In genomic region chr2:18620867-18621266, GRCh38 we compare ENCODE assay signal across 12 cellular contexts. TPM values are rescaled to one million over a fixed set of nuclear protein-coding genes. Genes with fewer than 3 reads are reported as not detected.
A peak's percentile ranks its signal among the peaks of the same experiment; 100 is the strongest.
DNase-seq lines count a peak whose midpoint lies in the region; ATAC-seq and TF ChIP-seq lines count a peak whose summit lies in the region.
"Had no signal": no experiment of that assay in that cellular context is flagged by ENCODE, and none has a peak within 500 bp of the region (broad histone marks: within the 10 kb centered on the region; RNA-seq: fewer than 3 reads in every experiment).

No MANE protein-coding gene starts in this region.

- H3K36me3 ChIP-seq in ACC112 (ENCODE audit: insufficient read depth, low read length) (0 out of 2 replicates have a peak, but pooled peaks cover 5% of the 10 kb centered on the region), adipocyte (ENCODE audit: control insufficient read depth, insufficient read depth, low read length, severe bottlenecking) (no peaks in the 10 kb centered on the region), thoracic aorta (no peaks in the 10 kb centered on the region), PC-9 (ENCODE audit: low read depth) (no peaks in the 10 kb centered on the region)

- no peaks in the 10 kb centered on the region; the same call in 1 of the 2 replicates for H3F3A ChIP-seq in PC-9 (ENCODE audit: insufficient read depth, low read depth)

- peak overlapping the region; percentile 64 for H2AFZ ChIP-seq in ACC112 (ENCODE audit: low read length, unreplicated experiment)
- no peak overlapping the region for H2AFZ ChIP-seq in PC-9

- H3K9me2 ChIP-seq in PC-9 (ENCODE audit: insufficient read depth): no peaks in the 10 kb centered on the region

- CTCF ChIA-PET in PC-9 (lab: Charles Lee): no interaction called here

- H3K9me3 ChIP-seq in adipocyte (ENCODE audit: control insufficient read depth, low read length): peaks cover 6% of the 10 kb centered on the region
- no peaks in the 10 kb centered on the region for H3K9me3 ChIP-seq in thoracic aorta
- no peaks in the 10 kb centered on the region for H3K9me3 ChIP-seq in PC-9 (ENCODE audit: insufficient read depth, low read depth)
- H3K9me3 ChIP-seq: Caco-2 had no signal

- POLR2A ChIA-PET in PC-9 (lab: Charles Lee; ENCODE audit: unreplicated experiment): no interaction called here

- no peak overlapping the region for H3K4me3 ChIP-seq in ACC112 (ENCODE audit: low read depth, low read length)
- no peak overlapping the region for H3K4me3 ChIP-seq in adipocyte (ENCODE audit: low read length)
- H3K4me3 ChIP-seq in thoracic aorta: no peak overlapping the region
- no peak overlapping the region for H3K4me3 ChIP-seq in PC-9

- intact Hi-C loops in PC-9 (cut with micrococcal nuclease; ENCODE audit: unreplicated experiment): no loop called here
- intact Hi-C loops in head of caudate nucleus (cut with DNase I): no loop called here

- H4K20me1 ChIP-seq in PC-9 (ENCODE audit: insufficient read depth): no peaks in the 10 kb centered on the region

- ATAC-seq in left lobe of liver (peak; percentile 51), thoracic aorta (ENCODE audit: insufficient number of reproducible peaks, low FRiP score, low read depth) (no peak)

- no peak overlapping the region for H3K4me2 ChIP-seq in PC-9

- DNase-seq in adipocyte (ENCODE audit: low read depth) (no peak), left lobe of liver (ENCODE audit: low spot score) (no peak), thoracic aorta (ENCODE audit: low spot score) (no peak), NCI-H1092 (lab: John Stamatoyannopoulos, UW) (no peak), PC-9 (no peak), head of caudate nucleus (no peak)
- DNase-seq: Caco-2; CD8-positive, alpha-beta memory T cell; GF-D8; GOT3; H9 had no signal

- peaks cover 38% of the 10 kb centered on the region for H3K4me1 ChIP-seq in ACC112 (ENCODE audit: control insufficient read depth, insufficient read depth, low read length, unreplicated experiment)
- peaks cover 51% of the 10 kb centered on the region for H3K4me1 ChIP-seq in adipocyte (ENCODE audit: control insufficient read depth, insufficient read depth, low read length)
- H3K4me1 ChIP-seq in thoracic aorta (ENCODE audit: control insufficient read depth in 1 of 2, low read depth in 2 of 2): peaks cover 23 to 33% of the 10 kb centered on the region in 2 donors
- 0 out of 2 replicates have a peak, but pooled peaks cover 4% of the 10 kb centered on the region for H3K4me1 ChIP-seq in PC-9 (replicated peaks; ENCODE audit: insufficient read depth)
- H3K4me1 ChIP-seq: Caco-2 had no signal

- TF ChIP-seq CTCF in thoracic aorta (IDR thresholded peaks at IDR 0.05) (no peak), PC-9 (conservative IDR thresholded peaks at IDR 0.05) (no peak)

- peak overlapping the region; percentile 17; the same call in 1 of the 2 replicates for H3K27ac ChIP-seq in ACC112 (ENCODE audit: low read depth, low read length)
- H3K27ac ChIP-seq in thoracic aorta: peak overlapping the region; percentile 14 to 60
- H3K27ac ChIP-seq in PC-9: no peak overlapping the region

- H3K79me2 ChIP-seq in ACC112 (ENCODE audit: control insufficient read depth, insufficient read depth, low read length, unreplicated experiment) (no peaks in the 10 kb centered on the region), PC-9 (ENCODE audit: low read depth) (no peaks in the 10 kb centered on the region)

- H3K27me3 ChIP-seq in ACC112 (ENCODE audit: insufficient read depth, low read length): no peaks in the 10 kb centered on the region
- no peaks in the 10 kb centered on the region for H3K27me3 ChIP-seq in adipocyte (replicated peaks; ENCODE audit: control insufficient read depth, insufficient read depth, low read length)
- no peaks in the 10 kb centered on the region for H3K27me3 ChIP-seq in thoracic aorta (replicated peaks; ENCODE audit: insufficient read depth)
- no peaks in the 10 kb centered on the region for H3K27me3 ChIP-seq in PC-9 (ENCODE audit: insufficient read depth, low read depth)

- peak overlapping the region; percentile 61 for H3K9ac ChIP-seq in adipocyte (ENCODE audit: low read length)

- BruUV-seq in PC-9 (replicated peaks; lab: Mats Ljungman, UMichigan): no TSS peak

RNA-seq across cellular contexts. Expression of gene NT5C1B, which starts 31.5 kb away (rescaled TPM):
- total RNA-seq in left lobe of liver: not detected
- not detected for total RNA-seq in thoracic aorta
- not detected in 2 replicates for total RNA-seq in PC-9 (2021)
- total RNA-seq: Caco-2; CD8-positive, alpha-beta memory T cell; H9 had no signal
